In genomic region chr1:99852648-99853047, GRCh38 we compare ENCODE assay signal across 22 cellular contexts. TPM values are rescaled to one million over a fixed set of nuclear protein-coding genes. Genes with fewer than 3 reads are reported as not detected.
DNase-seq lines count a peak whose midpoint lies in the region; ATAC-seq and TF ChIP-seq lines count a peak whose summit lies in the region.
"Had no signal": no experiment of that assay in that cellular context is flagged by ENCODE, and none has a peak within 500 bp of the region (broad histone marks: within the 10 kb centered on the region; RNA-seq: fewer than 3 reads in every experiment).

No MANE protein-coding gene starts in this region.

- H3K9me2 ChIP-seq in OCI-LY7 (ENCODE audit: insufficient read depth, low read length): no peaks in the 10 kb centered on the region

- DNase-seq in CD4-positive, alpha-beta T cell: no peak
- DNase-seq in OCI-LY7 (ENCODE audit: low spot score) (no peak), fibroblast of the aortic adventitia (ENCODE audit: low read depth) (peak; percentile 80), neural crest cell (ENCODE audit: low read depth, low spot score) (no peak), NCI-H526 treated with DMSO at 0.1 percent for 48 hours (lab: John Stamatoyannopoulos, UW) (no peak), posterior cingulate gyrus (no peak)
- no peak for DNase-seq in stimulated activated naive CD4-positive, alpha-beta T cell treated with Interleukin-2 at 50 U/mL for 16 hours (lab: John Stamatoyannopoulos, UW)
- DNase-seq: activated CD4-positive, alpha-beta T cell treated with anti-CD3 and anti-CD28 coated beads, Interleukin-2, amount 10 ng/mL, durations not matched to agents 24 days and 14 days; CD4-positive, CD25-positive, alpha-beta regulatory T cell; central memory CD4-positive, alpha-beta T cell; dorsolateral prefrontal cortex; GDM1; left colon; MV-4-11; NCI-H1694 treated with DMSO at 0.1 percent for 48 hours; NCI-H2227 treated with DMSO at 0.1 percent for 48 hours; PC-3; SHP77 treated with DMSO at 0.1 percent for 48 hours; T-cell; testis had no signal

- intact Hi-C loops in CD4-positive, alpha-beta T cell (cut with DNase I, micrococcal nuclease): loop anchor here in 1 of 2 experiments (5.0 kb wide), 2 partner anchors 115 to 185 kb away; partner anchors contain the start of gene SLC35A3
- intact Hi-C loops in OCI-LY7 (cut with micrococcal nuclease; ENCODE audit: unreplicated experiment): no loop called here
- intact Hi-C loops in posterior cingulate gyrus (cut with DNase I): loop anchor here (10.0 kb wide), 1 partner anchor 282 kb away; the partner anchor contains the start of genes SASS6 and TRMT13

- H3K36me3 ChIP-seq in OCI-LY7 (ENCODE audit: insufficient read depth, low read length): peaks cover 26% of the 10 kb centered on the region

- H3K9me3 Mint-ChIP-seq in CD4-positive, alpha-beta T cell: no peaks in the 10 kb centered on the region
- H3K9me3 Mint-ChIP-seq in neural crest cell: no peaks in the 10 kb centered on the region
- H3K9me3 Mint-ChIP-seq: CD4-positive, CD25-positive, alpha-beta regulatory T cell; T-cell had no signal

- no peaks in the 10 kb centered on the region for H3K27me3 ChIP-seq in CD4-positive, alpha-beta T cell (ENCODE audit: control insufficient read depth, insufficient read depth, low read length)
- H3K27me3 ChIP-seq: dorsolateral prefrontal cortex, testis had no signal

- TF ChIP-seq CTCF in CD4-positive, alpha-beta T cell (IDR thresholded peaks at IDR 0.05): no peak
- TF ChIP-seq CTCF in OCI-LY7 (conservative IDR thresholded peaks at IDR 0.05; ENCODE audit: low read length) (no peak), fibroblast of the aortic adventitia (IDR thresholded peaks at IDR 0.05; ENCODE audit: insufficient read depth, low read length) (no peak), neural crest cell (conservative IDR thresholded peaks at IDR 0.05) (no peak)

- no peaks in the 10 kb centered on the region; the same call in 1 of the 2 replicates for H4K20me1 ChIP-seq in OCI-LY7 (ENCODE audit: insufficient read depth, low read length)

- H3K79me2 ChIP-seq in OCI-LY7 (ENCODE audit: insufficient read depth, low read depth, low read length): peaks cover 20% of the 10 kb centered on the region; the same call in 1 of the 2 replicates

- no peak overlapping the region for H2AFZ ChIP-seq in OCI-LY7 (ENCODE audit: low read length)

- H3K27ac ChIP-seq in CD4-positive, alpha-beta T cell (ENCODE audit: low read depth, low read length): no peak overlapping the region
- H3K27ac ChIP-seq in OCI-LY7 (ENCODE audit: low read depth, low read length, poor library complexity, severe bottlenecking): no peak overlapping the region
- H3K27ac ChIP-seq: dorsolateral prefrontal cortex, testis had no signal

- H3K4me2 ChIP-seq in OCI-LY7 (ENCODE audit: low read length): 0 out of 2 replicates have a peak overlapping the region, but pooled peaks have one; percentile 91

- POLR2A ChIA-PET in CD4-positive, alpha-beta T cell (lab: Charles Lee): interaction anchor here (0.6 to 1.2 kb wide), 3 partner anchors 117 to 1101 kb away, joined by 3 read pairs; partner anchors contain the start of genes SLC35A3 and TRMT13
- POLR2A ChIA-PET in OCI-LY7 (lab: Charles Lee): interaction anchor here (0.6 to 1.3 kb wide), 8 partner anchors 8 to 1012 kb away, joined by 3 to 4 read pairs (median 3); partner anchors contain the start of gene SLC35A3

- H3K9me3 ChIP-seq in CD4-positive, alpha-beta T cell (ENCODE audit: control insufficient read depth, low read length): no peaks in the 10 kb centered on the region
- no peaks in the 10 kb centered on the region for H3K9me3 ChIP-seq in OCI-LY7 (ENCODE audit: low read length)
- H3K9me3 ChIP-seq: testis had no signal

- no TSS peak for BruUV-seq in OCI-LY7 (replicated peaks; lab: Mats Ljungman, UMichigan)

- no peak overlapping the region for H3K4me3 ChIP-seq in OCI-LY7 (ENCODE audit: low read depth, low read length, poor library complexity, severe bottlenecking)
- H3K4me3 ChIP-seq in fibroblast of the aortic adventitia (ENCODE audit: low read depth, low read length): no peak overlapping the region
- H3K4me3 ChIP-seq: K562, testis had no signal

- H3K27me3 Mint-ChIP-seq in CD4-positive, alpha-beta T cell: no peaks in the 10 kb centered on the region
- no peaks in the 10 kb centered on the region for H3K27me3 Mint-ChIP-seq in neural crest cell (ENCODE audit: low read depth)
- H3K27me3 Mint-ChIP-seq: activated CD4-positive, alpha-beta T cell treated with anti-CD3 and anti-CD28 coated beads, Interleukin-2, amount 10 ng/mL, durations not matched to agents 24 days and 14 days; CD4-positive, CD25-positive, alpha-beta regulatory T cell; T-cell had no signal

- H3K36me3 Mint-ChIP-seq in CD4-positive, alpha-beta T cell (ENCODE audit: low read depth): peaks cover 51% of the 10 kb centered on the region
- peaks cover 8% of the 10 kb centered on the region for H3K36me3 Mint-ChIP-seq in neural crest cell (ENCODE audit: low read depth)

- CTCF ChIA-PET in CD4-positive, alpha-beta T cell (lab: Charles Lee): interaction anchor here (0.6 kb wide), 1 partner anchor 186 kb away, joined by 3 read pairs; no protein-coding TSS in a partner anchor
- CTCF ChIA-PET in OCI-LY7 (lab: Charles Lee; ENCODE audit: unreplicated experiment): no interaction called here

- peak overlapping the region; percentile 5 for H3K4me3 Mint-ChIP-seq in CD4-positive, alpha-beta T cell
- peak overlapping the region; percentile 32 for H3K4me3 Mint-ChIP-seq in neural crest cell

- ATAC-seq in CD4-positive, alpha-beta T cell (ENCODE audit: poor library complexity): no peak
- no peak for ATAC-seq in HG03520 (IDR thresholded peaks at IDR 0.05; ENCODE audit: unreplicated experiment)
- ATAC-seq: K562, left colon, PC-3, T-cell had no signal

- H3K4me1 Mint-ChIP-seq in CD4-positive, alpha-beta T cell (ENCODE audit: low read depth): peaks cover 42% of the 10 kb centered on the region
- peaks cover 27% of the 10 kb centered on the region for H3K4me1 Mint-ChIP-seq in neural crest cell

- peaks cover 30% of the 10 kb centered on the region for H3K4me1 ChIP-seq in OCI-LY7 (ENCODE audit: insufficient read depth, low read length, poor library complexity, severe bottlenecking)
- H3K4me1 ChIP-seq: testis had no signal

- no peak overlapping the region for H3K27ac Mint-ChIP-seq in CD4-positive, alpha-beta T cell
- no peak overlapping the region for H3K27ac Mint-ChIP-seq in neural crest cell (ENCODE audit: unreplicated experiment)
- H3K27ac Mint-ChIP-seq: activated CD4-positive, alpha-beta T cell treated with anti-CD3 and anti-CD28 coated beads, Interleukin-2, amount 10 ng/mL, durations not matched to agents 24 days and 14 days had no signal

RNA-seq across cellular contexts. Expression of gene AGL, which starts 2.5 kb away (rescaled TPM):
- 1 to 10 TPM; 8.6 to 9.6 TPM for total RNA-seq in CD4-positive, alpha-beta T cell
- 11.6 and 12.2 TPM in 2 replicates for total RNA-seq in OCI-LY7 (2014; rRNA removed; shearing (Covaris generic))
- 20.6 and 22.5 TPM in 2 replicates for total RNA-seq in OCI-LY7 (2022)
- total RNA-seq in fibroblast of the aortic adventitia (ENCODE audit: low replicate concordance): 17.3 and 19.1 TPM in 2 replicates
- 13.4 and 13.8 TPM in 2 replicates for total RNA-seq in neural crest cell
